Comparison of ENCODE assay signal across 8 cellular contexts in genomic region chr10:33006342-33006887, GRCh38. TPM values are rescaled to one million over a fixed set of nuclear protein-coding genes. Genes with fewer than 3 reads are reported as not detected.
DNase-seq lines count a peak whose midpoint lies in the region; ATAC-seq, FAIRE-seq and TF ChIP-seq lines count a peak whose summit lies in the region.

No MANE protein-coding gene starts in this region.

- H3K4me1 ChIP-seq in ACC112 (ENCODE audit: control insufficient read depth, insufficient read depth, low read length, unreplicated experiment), result peaks cover 48% of the 10 kb centered on the region
- peaks cover 15% of the 10 kb centered on the region for H3K4me1 ChIP-seq in endothelial cell of umbilical vein (ENCODE audit: control insufficient read depth, extremely low read depth, insufficient read depth, low read length)
- H3K4me1 ChIP-seq in parathyroid adenoma, result peaks cover 3% of the 10 kb centered on the region

- no peaks in the 10 kb centered on the region for H3K9me1 ChIP-seq in endothelial cell of umbilical vein (replicated peaks; ENCODE audit: control insufficient read depth, extremely low read depth, insufficient read depth, low read length)

- H3K27me3 ChIP-seq in ACC112 (ENCODE audit: insufficient read depth, low read length), result no peaks in the 10 kb centered on the region
- no peaks in the 10 kb centered on the region for H3K27me3 ChIP-seq in endothelial cell of umbilical vein (ENCODE audit: control insufficient read depth in 2 of 2, insufficient read depth in 2 of 2, low read length in 2 of 2)
- no peaks in the 10 kb centered on the region for H3K27me3 ChIP-seq in parathyroid adenoma (ENCODE audit: control insufficient read depth, insufficient read depth, low read length)

- dilution Hi-C loops in endothelial cell of umbilical vein (cut with MboI; ENCODE audit: extremely low pct_ligation_motif_present, low sequenced_read_pairs), result no loop called here

- peak overlapping the region; percentile 99 for H3K27ac ChIP-seq in ACC112 (ENCODE audit: low read depth, low read length)
- peak overlapping the region; percentile 83 for H3K27ac ChIP-seq in endothelial cell of umbilical vein (ENCODE audit: insufficient read depth, low read depth, low read length)
- peak overlapping the region; percentile 40 for H3K27ac ChIP-seq in parathyroid adenoma

- H3K36me3 Mint-ChIP-seq in IgD-negative memory B cell, result no peaks in the 10 kb centered on the region

- peak overlapping the region; percentile 86 for H3K9ac ChIP-seq in endothelial cell of umbilical vein (replicated peaks; ENCODE audit: extremely low read depth, insufficient read depth, low read length)
- H3K9ac ChIP-seq in parathyroid adenoma, result no peak overlapping the region

- POLR2A ChIA-PET in endothelial cell of umbilical vein (lab: Charles Lee), result interaction anchor here (1.0 kb wide), 1 partner anchor 87 kb away, joined by 3 read pairs; no protein-coding TSS in a partner anchor

- H3K4me3 ChIP-seq in ACC112 (ENCODE audit: low read depth, low read length) (peak overlapping the region; percentile 68), endothelial cell of umbilical vein (replicated peaks in 1 of 3; ENCODE audit: insufficient read depth in 1 of 3, low read depth in 1 of 3, low read length in 3 of 3) (no peak overlapping the region), parathyroid adenoma (ENCODE audit: low read depth, low read length) (no peak overlapping the region)

- H3K27me3 Mint-ChIP-seq in IgD-negative memory B cell, result peaks cover 4% of the 10 kb centered on the region

- no TSS peak for BruUV-seq in endothelial cell of umbilical vein (replicated peaks; lab: Mats Ljungman, UMichigan)

- intact Hi-C loops in endothelial cell of umbilical vein (cut with micrococcal nuclease), result loop anchor here (5.0 kb wide), 1 partner anchor 114 kb away; no protein-coding TSS in a partner anchor

- no peak for ATAC-seq in GM21723 (IDR thresholded peaks at IDR 0.05; ENCODE audit: unreplicated experiment)
- no peak for ATAC-seq in HG03442 (IDR thresholded peaks at IDR 0.05; ENCODE audit: unreplicated experiment)

- peaks cover 21 to 41% (median 31%) of the 10 kb centered on the region in 3 donors for H3K4me1 Mint-ChIP-seq in IgD-negative memory B cell

- no peaks in the 10 kb centered on the region for H3K9me3 ChIP-seq in endothelial cell of umbilical vein (replicated peaks; ENCODE audit: control insufficient read depth, insufficient read depth, low read length)
- no peaks in the 10 kb centered on the region for H3K9me3 ChIP-seq in parathyroid adenoma (ENCODE audit: control insufficient read depth, low read length)

- H3K36me3 ChIP-seq in ACC112 (ENCODE audit: insufficient read depth, low read length) (no peaks in the 10 kb centered on the region), endothelial cell of umbilical vein (ENCODE audit: control insufficient read depth in 2 of 2, extremely low read depth in 1 of 2, insufficient read depth in 2 of 2, low read length in 2 of 2) (no peaks in the 10 kb centered on the region), parathyroid adenoma (ENCODE audit: control insufficient read depth, insufficient read depth, low read length) (no peaks in the 10 kb centered on the region)

- peak overlapping the region; percentile 63 to 92 (median 90) for H3K4me3 Mint-ChIP-seq in IgD-negative memory B cell

- TF ChIP-seq CTCF in endothelial cell of umbilical vein (IDR thresholded peaks at IDR 0.05; ENCODE audit: extremely low read depth in 1 of 2, insufficient read depth in 1 of 2, low read depth in 1 of 2, low read length in 2 of 2) (no peak), parathyroid adenoma (IDR thresholded peaks at IDR 0.05) (no peak)

- peak; percentile 21 for FAIRE-seq in endothelial cell of umbilical vein (lab: Jason Lieb, UNC)
- no peak for FAIRE-seq in urothelium cell line (lab: Jason Lieb, UNC)

- peak overlapping the region; percentile 19 for H2AFZ ChIP-seq in ACC112 (ENCODE audit: low read length, unreplicated experiment)
- H2AFZ ChIP-seq in endothelial cell of umbilical vein (ENCODE audit: low read depth, low read length), result no peak overlapping the region
- H2AFZ ChIP-seq in parathyroid adenoma, result peak overlapping the region; percentile 92

- peaks cover 31% of the 10 kb centered on the region for H3K79me2 ChIP-seq in ACC112 (ENCODE audit: control insufficient read depth, insufficient read depth, low read length, unreplicated experiment)
- no peaks in the 10 kb centered on the region for H3K79me2 ChIP-seq in endothelial cell of umbilical vein (ENCODE audit: control insufficient read depth, insufficient read depth, low read length)
- no peaks in the 10 kb centered on the region for H3K79me2 ChIP-seq in parathyroid adenoma

- CTCF ChIA-PET in endothelial cell of umbilical vein (lab: Charles Lee), result interaction anchor here (1.0 to 2.9 kb wide), 8 partner anchors 13 to 53 kb away, joined by 3 to 20 read pairs (median 4); no protein-coding TSS in a partner anchor

- TF ChIP-seq POLR2A in endothelial cell of umbilical vein (IDR thresholded peaks at IDR 0.05; ENCODE audit: low read depth, low read length), result no peak

- H3K27ac Mint-ChIP-seq in IgD-negative memory B cell, result peak overlapping the region in 1 of 3 donors; percentile 8

- H4K20me1 ChIP-seq in endothelial cell of umbilical vein (replicated peaks; ENCODE audit: control insufficient read depth, extremely low read depth, insufficient read depth, low read length), result no peaks in the 10 kb centered on the region

- no peak for DNase-seq in endothelial cell of umbilical vein (ENCODE audit: low read depth, low spot score)
- DNase-seq in hepatic stellate cell (ENCODE audit: low spot score), result no peak
- no peak for DNase-seq in urothelium cell line (ENCODE audit: low spot score)

- H3K9me3 Mint-ChIP-seq in IgD-negative memory B cell, result no peaks in the 10 kb centered on the region

- H3K4me2 ChIP-seq in endothelial cell of umbilical vein (ENCODE audit: insufficient read depth, low read length) (peak overlapping the region; percentile 80), parathyroid adenoma (ENCODE audit: low read length) (no peak overlapping the region)

TF ChIP-seq in endothelial cell of umbilical vein, 7 proteins besides CTCF, POLR2A, EP300 and RAD21:
- TF ChIP-seq EZH2 (IDR thresholded peaks at IDR 0.05; ENCODE audit: borderline replicate concordance, low read depth, low read length, severe bottlenecking) (no peak), MAX (IDR thresholded peaks at IDR 0.05; ENCODE audit: insufficient read depth, insufficient read length) (no peak), GATA2 (IDR thresholded peaks at IDR 0.05; ENCODE audit: insufficient read depth, insufficient read length, low read depth, low read length) (no peak), JUN (IDR thresholded peaks at IDR 0.05; ENCODE audit: borderline replicate concordance, insufficient read depth, insufficient read length, low read depth) (no peak), POLR2AphosphoS5 (IDR thresholded peaks at IDR 0.05; ENCODE audit: insufficient read depth, low read depth, low read length) (no peak), FOS (IDR thresholded peaks at IDR 0.05; ENCODE audit: borderline replicate concordance, insufficient read depth, low read length) (no peak)

RNA-seq across cellular contexts. Expression of gene ITGB1, which starts 48.4 kb away (rescaled TPM):
- polyA plus RNA-seq in IgD-negative memory B cell (394 TPM), endothelial cell of umbilical vein (313 and 424 TPM in 2 replicates)
- 1,125 and 1,147 TPM in 2 replicates for total RNA-seq in endothelial cell of umbilical vein
- 480 and 502 TPM in 2 replicates for polyA plus RNA-seq in endothelial cell of umbilical vein (2011; cell fraction: cytosol; rRNA removed)
- polyA plus RNA-seq in endothelial cell of umbilical vein (2011; cell fraction: nucleus; rRNA removed), result 255 and 459 TPM in 2 replicates
- polyA plus RNA-seq in endothelial cell of umbilical vein (2012), result 1,054 and 1,144 TPM in 2 replicates
- polyA minus RNA-seq in endothelial cell of umbilical vein, result 909 and 1,209 TPM in 2 replicates
- polyA minus RNA-seq in endothelial cell of umbilical vein (2011; cell fraction: cytosol; rRNA and poly(A)+ RNA removed), result 134 TPM
- polyA minus RNA-seq in endothelial cell of umbilical vein (2011; cell fraction: nucleus; rRNA and poly(A)+ RNA removed), result 270 and 336 TPM in 2 replicates

Comparison
In these comparisons a context has a peak if more than half of its experiments do, and no peak if none do; other contexts are left out.
1. H3K27ac ChIP-seq: peak in every context shown above with its lines; median percentile 99 in ACC112; 83 in endothelial cell of umbilical vein; 40 in parathyroid adenoma.